ENCODE assay signal across 33 cellular contexts in the genomic region with DNA sequence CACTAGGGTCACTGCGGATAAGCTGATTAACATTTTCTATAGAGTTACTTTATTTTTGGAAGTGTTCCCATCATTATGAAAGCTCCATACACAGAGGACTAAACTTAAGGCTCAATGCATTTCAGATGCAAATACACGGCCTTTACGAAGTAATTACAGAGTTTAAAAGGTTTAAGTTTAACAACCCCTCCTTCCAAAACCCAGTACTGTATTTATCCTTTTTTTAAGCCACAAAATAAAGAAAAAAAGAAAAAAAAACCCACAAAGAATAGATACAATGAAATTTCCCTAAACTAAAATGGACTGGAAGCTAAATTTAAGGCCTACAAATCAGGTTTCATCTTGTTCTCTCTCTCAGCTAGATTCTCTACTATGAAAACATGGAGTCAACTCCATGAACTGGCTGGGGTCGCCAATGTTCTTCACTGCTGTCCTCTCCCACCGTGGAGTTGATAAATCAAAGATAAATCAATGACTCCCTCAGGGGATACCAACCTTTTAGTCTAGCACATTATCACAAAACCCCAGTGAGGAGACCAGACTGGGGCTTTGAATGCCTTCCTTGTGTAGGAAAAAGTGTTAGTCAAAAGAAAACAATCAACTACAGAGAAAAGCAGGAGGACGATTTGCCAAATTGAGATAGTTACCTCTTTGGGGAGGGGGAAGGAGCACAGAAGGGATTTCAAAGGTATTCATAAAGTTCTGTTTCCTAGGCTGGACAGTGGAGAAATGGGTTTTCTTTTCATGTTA.
"Had no signal": no experiment of that assay in that cellular context is flagged by ENCODE, and none has a peak within 500 bp of the region (broad histone marks: within the 10 kb centered on the region; RNA-seq: fewer than 3 reads in every experiment).

No MANE protein-coding gene starts in this region.

- H3K4me3 ChIP-seq: adrenal gland had no signal

- H3K27me3 ChIP-seq: adrenal gland had no signal

- H3K27me3 Mint-ChIP-seq: activated B cell treated with CpG ODN at 0.5 μM for 24 hours had no signal

- H3K9me3 Mint-ChIP-seq: activated B cell treated with CpG ODN at 0.5 μM for 24 hours; activated CD4-positive, alpha-beta memory T cell treated with anti-CD3 and anti-CD28 coated beads for 36 hours; activated naive CD4-positive, alpha-beta T cell treated with anti-CD3 and anti-CD28 coated beads for 36 hours; activated naive CD4-positive, alpha-beta T cell treated with anti-CD3 and anti-CD28 coated beads, Interleukin-2, amount 50 U/mL, for 72 hours; activated T-cell treated with anti-CD3 and anti-CD28 coated beads, Interleukin-2, amount 50 U/mL, for 4 hours; activated T-helper 1 cell treated with anti-CD3 and anti-CD28 coated beads, Interleukin-12 subunit alpha, Interleukin-12 subunit beta, Interleukin-2, Interleukin-4 antibody, amounts not matched to agents 30 ng/mL and 10 ng/mL and 1 ng/mL, durations not matched to agents 14 hours and 24 hours and 36 hours; brain had no signal

- H3K27ac Mint-ChIP-seq: activated B cell treated with CpG ODN at 0.5 μM for 24 hours; activated CD4-positive, alpha-beta memory T cell treated with anti-CD3 and anti-CD28 coated beads for 36 hours; activated naive CD4-positive, alpha-beta T cell treated with anti-CD3 and anti-CD28 coated beads for 36 hours; activated naive CD4-positive, alpha-beta T cell treated with anti-CD3 and anti-CD28 coated beads, Interleukin-2, amount 50 U/mL, for 72 hours; activated T-helper 1 cell treated with anti-CD3 and anti-CD28 coated beads, Interleukin-12 subunit alpha, Interleukin-12 subunit beta, Interleukin-2, Interleukin-4 antibody, amounts not matched to agents 30 ng/mL and 10 ng/mL and 1 ng/mL, durations not matched to agents 14 hours and 24 hours and 36 hours had no signal

- H3K36me3 Mint-ChIP-seq: activated CD4-positive, alpha-beta memory T cell treated with anti-CD3 and anti-CD28 coated beads for 36 hours; activated naive CD4-positive, alpha-beta T cell treated with anti-CD3 and anti-CD28 coated beads, Interleukin-2, amount 50 U/mL, for 72 hours had no signal

- DNase-seq: activated B cell treated with CpG ODN at 0.5 μM for 24 hours; activated CD4-positive, alpha-beta memory T cell treated with anti-CD3 and anti-CD28 coated beads for 36 hours; activated CD4-positive, alpha-beta T cell treated with anti-CD3 and anti-CD28 coated beads for 4 hours; activated CD4-positive, alpha-beta T cell treated with anti-CD3 and anti-CD28 coated beads, Interleukin-2, amount 50 U/mL, for 1 hour; activated CD4-positive, CD25-positive, alpha-beta regulatory T cell treated with anti-CD3 and anti-CD28 coated beads, Interleukin-2, amount 50 U/mL, for 72 hours; activated CD8-positive, alpha-beta memory T cell treated with anti-CD3 and anti-CD28 coated beads, Interleukin-2, amount 50 U/mL, for 4 hours; activated gamma-delta T cell treated with Interleukin-2 at 50 U/mL for 16 hours; activated naive CD4-positive, alpha-beta T cell treated with anti-CD3 and anti-CD28 coated beads for 36 hours; activated T-cell treated with anti-CD3 and anti-CD28 coated beads for 4 hours; activated T-cell treated with anti-CD3 and anti-CD28 coated beads, Interleukin-2, amount 50 U/mL, for 4 hours; adrenal gland; caudate nucleus; cerebellar nuclear complex; MM.1S; NCI-H1092; NCI-H1436 treated with DMSO at 0.1 percent for 48 hours; NCI-H1694 treated with DMSO at 0.1 percent for 48 hours; NCI-H2029; NCI-H345; NCI-H524 treated with DMSO at 0.1 percent for 48 hours; NK-92 treated with Interleukin-12 subunit alpha and Interleukin-12 subunit beta, amount 100 ng/mL, for 24 hours; PC-3; SIG-M5; SW 1271; T-helper 1 cell; T-helper 2 cell; T-helper 9 cell had no signal

- H3K4me1 Mint-ChIP-seq: activated B cell treated with CpG ODN at 0.5 μM for 24 hours had no signal

- H3K4me3 Mint-ChIP-seq: activated B cell treated with CpG ODN at 0.5 μM for 24 hours; activated CD4-positive, alpha-beta memory T cell treated with anti-CD3 and anti-CD28 coated beads for 36 hours; activated naive CD4-positive, alpha-beta T cell treated with anti-CD3 and anti-CD28 coated beads for 36 hours; activated T-cell treated with anti-CD3 and anti-CD28 coated beads, Interleukin-2, amount 50 U/mL, for 4 hours; activated T-helper 1 cell treated with anti-CD3 and anti-CD28 coated beads, Interleukin-12 subunit alpha, Interleukin-12 subunit beta, Interleukin-2, Interleukin-4 antibody, amounts not matched to agents 30 ng/mL and 10 ng/mL and 1 ng/mL, durations not matched to agents 14 hours and 24 hours and 36 hours; brain had no signal

- H3K9me3 ChIP-seq: adrenal gland had no signal

- H3K36me3 ChIP-seq: adrenal gland had no signal

- H3K27ac ChIP-seq: adrenal gland, RWPE1, VCaP had no signal

- ATAC-seq: activated naive CD4-positive, alpha-beta T cell treated with anti-CD3 and anti-CD28 coated beads, Interleukin-2, amount 50 U/mL, for 72 hours; activated T-cell treated with anti-CD3 and anti-CD28 coated beads, Interleukin-2, amount 50 U/mL, for 4 hours; PC-3; Right ventricle myocardium inferior had no signal

- H3K4me1 ChIP-seq: adrenal gland had no signal
